In genomic region chr2:237438082-237438925, GRCh38 we compare ENCODE assay signal across 10 cellular contexts. TPM values are rescaled to one million over a fixed set of nuclear protein-coding genes. Genes with fewer than 3 reads are reported as not detected.
DNase-seq lines count a peak whose midpoint lies in the region; ATAC-seq and TF ChIP-seq lines count a peak whose summit lies in the region.
"Had no signal": no experiment of that assay in that cellular context is flagged by ENCODE, and none has a peak within 500 bp of the region (broad histone marks: within the 10 kb centered on the region; RNA-seq: fewer than 3 reads in every experiment).

No MANE protein-coding gene starts in this region.

- TF ChIP-seq CTCF in epithelial cell of esophagus (IDR thresholded peaks at IDR 0.05; ENCODE audit: insufficient read depth, low read depth, low read length, missing control alignments) (no peak), suprapubic skin (IDR thresholded peaks at IDR 0.05) (no peak)

- TF ChIP-seq EP300 in suprapubic skin (IDR thresholded peaks at IDR 0.05) = no peak

- H3K27ac Mint-ChIP-seq in activated CD4-positive, alpha-beta memory T cell treated with anti-CD3 and anti-CD28 coated beads for 36 hours = peak overlapping the region; percentile 56
- H3K27ac Mint-ChIP-seq in activated CD4-positive, alpha-beta memory T cell treated with anti-CD3 and anti-CD28 coated beads, Interleukin-2, amount 10 ng/mL, durations not matched to agents 7 days and 5 days = no peak overlapping the region

- WGBS in suprapubic skin = 62% methylated on average over 7 of the region's 8 CpGs

- H3K36me3 ChIP-seq in suprapubic skin = no peaks in the 10 kb centered on the region
- H3K36me3 ChIP-seq: gastroesophageal sphincter had no signal

- intact Hi-C loops in activated CD4-positive, alpha-beta memory T cell treated with anti-CD3 and anti-CD28 coated beads for 36 hours (cut with micrococcal nuclease) = loop anchor here (10.0 kb wide), 1 partner anchor 376 kb away; no protein-coding TSS in a partner anchor

- H3K9me3 Mint-ChIP-seq in activated CD4-positive, alpha-beta memory T cell treated with anti-CD3 and anti-CD28 coated beads for 36 hours = peaks cover 2% of the 10 kb centered on the region
- H3K9me3 Mint-ChIP-seq in activated CD4-positive, alpha-beta memory T cell treated with anti-CD3 and anti-CD28 coated beads, Interleukin-2, amount 10 ng/mL, durations not matched to agents 7 days and 5 days = no peaks in the 10 kb centered on the region
- H3K9me3 Mint-ChIP-seq: neural crest cell had no signal

- peak overlapping the region; percentile 6 for H3K4me3 Mint-ChIP-seq in activated CD4-positive, alpha-beta memory T cell treated with anti-CD3 and anti-CD28 coated beads for 36 hours
- H3K4me3 Mint-ChIP-seq in activated CD4-positive, alpha-beta memory T cell treated with anti-CD3 and anti-CD28 coated beads, Interleukin-2, amount 10 ng/mL, durations not matched to agents 7 days and 5 days = no peak overlapping the region
- H3K4me3 Mint-ChIP-seq: neural crest cell had no signal

- no peaks in the 10 kb centered on the region for H3K27me3 Mint-ChIP-seq in activated CD4-positive, alpha-beta memory T cell treated with anti-CD3 and anti-CD28 coated beads for 36 hours
- H3K27me3 Mint-ChIP-seq in activated CD4-positive, alpha-beta memory T cell treated with anti-CD3 and anti-CD28 coated beads, Interleukin-2, amount 10 ng/mL, durations not matched to agents 7 days and 5 days = peaks cover 6% of the 10 kb centered on the region

- CTCF ChIA-PET in activated CD4-positive, alpha-beta memory T cell treated with anti-CD3 and anti-CD28 coated beads for 36 hours (lab: Charles Lee) = interaction anchor here (0.8 to 2.3 kb wide), 4 partner anchors 11 to 38 kb away, joined by 3 to 15 read pairs (median 6); no protein-coding TSS in a partner anchor
- CTCF ChIA-PET in activated CD4-positive, alpha-beta memory T cell treated with anti-CD3 and anti-CD28 coated beads, Interleukin-2, amount 10 ng/mL, durations not matched to agents 7 days and 5 days (lab: Charles Lee) = interaction anchor here (1.5 kb wide), 1 partner anchor 17 kb away, joined by 5 read pairs; no protein-coding TSS in a partner anchor

- H3K4me1 Mint-ChIP-seq in activated CD4-positive, alpha-beta memory T cell treated with anti-CD3 and anti-CD28 coated beads for 36 hours (ENCODE audit: low read depth) = peaks cover 95% of the 10 kb centered on the region
- H3K4me1 Mint-ChIP-seq in activated CD4-positive, alpha-beta memory T cell treated with anti-CD3 and anti-CD28 coated beads, Interleukin-2, amount 10 ng/mL, durations not matched to agents 7 days and 5 days = peaks cover 66% of the 10 kb centered on the region

- H3K4me1 ChIP-seq in suprapubic skin = peaks cover 26% of the 10 kb centered on the region

- no peaks in the 10 kb centered on the region for H3K9me3 ChIP-seq in suprapubic skin

- POLR2A ChIA-PET in activated CD4-positive, alpha-beta memory T cell treated with anti-CD3 and anti-CD28 coated beads for 36 hours (lab: Charles Lee) = no interaction called here
- POLR2A ChIA-PET in activated CD4-positive, alpha-beta memory T cell treated with anti-CD3 and anti-CD28 coated beads, Interleukin-2, amount 10 ng/mL, durations not matched to agents 7 days and 5 days (lab: Charles Lee) = no interaction called here

- H3K4me3 ChIP-seq in epithelial cell of esophagus (ENCODE audit: low read length) (no peak overlapping the region), suprapubic skin (no peak overlapping the region)
- H3K4me3 ChIP-seq: gastroesophageal sphincter had no signal

- peaks cover 9% of the 10 kb centered on the region for H3K27me3 ChIP-seq in suprapubic skin
- H3K27me3 ChIP-seq: gastroesophageal sphincter had no signal

- no peak overlapping the region for H3K27ac ChIP-seq in suprapubic skin

- no peaks in the 10 kb centered on the region for H3K36me3 Mint-ChIP-seq in activated CD4-positive, alpha-beta memory T cell treated with anti-CD3 and anti-CD28 coated beads for 36 hours
- H3K36me3 Mint-ChIP-seq in activated CD4-positive, alpha-beta memory T cell treated with anti-CD3 and anti-CD28 coated beads, Interleukin-2, amount 10 ng/mL, durations not matched to agents 7 days and 5 days (ENCODE audit: low read depth) = no peaks in the 10 kb centered on the region

- TF ChIP-seq POLR2A in suprapubic skin (IDR thresholded peaks at IDR 0.05) = no peak

- no peak for ATAC-seq in HG03280 (IDR thresholded peaks at IDR 0.05; ENCODE audit: unreplicated experiment)
- ATAC-seq: gastroesophageal sphincter had no signal

- DNase-seq in activated CD4-positive, alpha-beta memory T cell treated with anti-CD3 and anti-CD28 coated beads for 36 hours = no peak
- DNase-seq in activated CD4-positive, alpha-beta memory T cell treated with anti-CD3 and anti-CD28 coated beads, Interleukin-2, amount 10 ng/mL, durations not matched to agents 7 days and 5 days = no peak
- DNase-seq in NCI-H510A treated with DMSO at 0.1 percent for 48 hours (lab: John Stamatoyannopoulos, UW) = peak; percentile 91
- peak; percentile 55 for DNase-seq in epithelial cell of esophagus (ENCODE audit: low read depth)
- peak; percentile 41 to 46 for DNase-seq in suprapubic skin (ENCODE audit: low spot score in 2 of 2)
- DNase-seq in GDM1 (lab: John Stamatoyannopoulos, UW) = no peak
- no peak for DNase-seq in hypothalamus (lab: John Stamatoyannopoulos, UW)

RNA-seq across cellular contexts. Expression of gene COL6A3, which starts 24.3 kb away (rescaled TPM):
- 10 to 100 TPM; 27.7 to 29.7 TPM for total RNA-seq in activated CD4-positive, alpha-beta memory T cell treated with anti-CD3 and anti-CD28 coated beads for 36 hours
- 1 to 10 TPM in 1 of 2 experiments, under 1 TPM in 1; 0.90 to 1.3 TPM for total RNA-seq in activated CD4-positive, alpha-beta memory T cell treated with anti-CD3 and anti-CD28 coated beads, Interleukin-2, amount 10 ng/mL, durations not matched to agents 7 days and 5 days
- 10 to 100 TPM; 50.1 to 79.2 (median 66.3) TPM for total RNA-seq in suprapubic skin

RNA-seq across cellular contexts. Expression of gene MLPH, which starts 48.7 kb away (rescaled TPM):
- total RNA-seq in activated CD4-positive, alpha-beta memory T cell treated with anti-CD3 and anti-CD28 coated beads for 36 hours = not detected
- total RNA-seq in activated CD4-positive, alpha-beta memory T cell treated with anti-CD3 and anti-CD28 coated beads, Interleukin-2, amount 10 ng/mL, durations not matched to agents 7 days and 5 days = not detected
- total RNA-seq in suprapubic skin = 10 to 100 TPM in 3 of 4 donors, 1 to 10 TPM in 1; 8.8 to 41.1 (median 24.4) TPM
- total RNA-seq: neural crest cell had no signal

Comparison
In these comparisons a context has a peak if more than half of its experiments do, and no peak if none do; other contexts are left out.
1. RNA of gene COL6A3, which starts 24.3 kb away (total RNA-seq): 50.1 to 79.2 TPM in suprapubic skin and 27.7 to 29.7 TPM in activated CD4-positive, alpha-beta memory T cell treated with anti-CD3 and anti-CD28 coated beads for 36 hours; 0.90 to 1.3 TPM in activated CD4-positive, alpha-beta memory T cell treated with anti-CD3 and anti-CD28 coated beads, Interleukin-2, amount 10 ng/mL, durations not matched to agents 7 days and 5 days; every median in the first group is over 10 times any median in the second.
2. DNase-seq: peak in NCI-H510A treated with DMSO at 0.1 percent for 48 hours (single experiment), epithelial cell of esophagus (single experiment) and suprapubic skin (2 of 2); none in activated CD4-positive, alpha-beta memory T cell treated with anti-CD3 and anti-CD28 coated beads for 36 hours (single experiment), activated CD4-positive, alpha-beta memory T cell treated with anti-CD3 and anti-CD28 coated beads, Interleukin-2, amount 10 ng/mL, durations not matched to agents 7 days and 5 days (single experiment), GDM1 (single experiment) and hypothalamus (0 of 51).
3. RNA of gene MLPH, which starts 48.7 kb away (total RNA-seq): 8.8 to 41.1 TPM in suprapubic skin; not detected in activated CD4-positive, alpha-beta memory T cell treated with anti-CD3 and anti-CD28 coated beads for 36 hours and not detected in activated CD4-positive, alpha-beta memory T cell treated with anti-CD3 and anti-CD28 coated beads, Interleukin-2, amount 10 ng/mL, durations not matched to agents 7 days and 5 days; every median in the first group is over 4 times any median in the second.